ENCODE assay signal across 8 cellular contexts in the genomic region with DNA sequence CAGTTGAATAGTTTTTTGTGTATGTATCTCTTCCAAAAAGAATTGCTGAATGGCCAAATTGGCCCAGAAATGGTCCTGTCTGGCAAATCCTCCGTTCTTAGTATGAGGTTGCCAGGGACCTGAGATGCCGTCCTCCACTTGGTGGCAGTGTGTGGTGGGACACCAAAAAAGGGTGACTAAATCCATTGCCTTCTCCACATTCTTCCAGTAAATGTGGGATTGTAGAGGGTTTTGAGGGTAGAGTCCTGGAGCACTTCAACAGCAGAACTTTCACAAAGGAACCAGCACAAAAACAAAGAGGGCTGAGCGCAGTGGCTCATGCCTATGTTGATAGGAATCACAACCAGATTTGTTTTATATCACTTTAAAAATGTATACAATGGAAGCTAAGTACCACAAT.
DNase-seq lines count a peak whose midpoint lies in the region; ATAC-seq, FAIRE-seq and TF ChIP-seq lines count a peak whose summit lies in the region.

No MANE protein-coding gene starts in this region.

- H3K4me3 ChIP-seq in AG09309 (ENCODE audit: control insufficient read depth, low read depth, low read length), result no peak overlapping the region
- no peak overlapping the region for H3K4me3 ChIP-seq in GM12865 (ENCODE audit: low read depth, low read length)
- no peak overlapping the region for H3K4me3 ChIP-seq in astrocyte (ENCODE audit: insufficient read depth, low read depth, low read length)

- no peaks in the 10 kb centered on the region for H3K4me1 ChIP-seq in astrocyte (ENCODE audit: insufficient read depth, low read length)

- ATAC-seq in GM21619 (IDR thresholded peaks at IDR 0.05; ENCODE audit: unreplicated experiment), result no peak
- ATAC-seq in HG03439 (IDR thresholded peaks at IDR 0.05; ENCODE audit: unreplicated experiment), result no peak

- no peak overlapping the region for H2AFZ ChIP-seq in astrocyte (ENCODE audit: low read depth, low read length)

- H3K79me2 ChIP-seq in astrocyte (ENCODE audit: insufficient read depth, low read length), result no peaks in the 10 kb centered on the region

- no peak overlapping the region for H3K4me3 Mint-ChIP-seq in astrocyte (ENCODE audit: unreplicated experiment)

- no peak overlapping the region for H3K4me2 ChIP-seq in astrocyte (ENCODE audit: low read length)

- H3K27ac Mint-ChIP-seq in astrocyte (ENCODE audit: unreplicated experiment), result no peak overlapping the region

- H3K36me3 ChIP-seq in astrocyte (ENCODE audit: insufficient read depth, low read length), result no peaks in the 10 kb centered on the region

- H3K9me3 ChIP-seq in astrocyte (ENCODE audit: insufficient read depth, low read depth, low read length), result no peaks in the 10 kb centered on the region

- H3K27ac ChIP-seq in astrocyte (ENCODE audit: low read depth, low read length), result no peak overlapping the region

- H3K27me3 ChIP-seq in astrocyte (ENCODE audit: insufficient read depth, low read length), result peaks cover 14% of the 10 kb centered on the region

- H3K4me1 Mint-ChIP-seq in astrocyte (ENCODE audit: low read depth, unreplicated experiment), result no peaks in the 10 kb centered on the region

- H3K27me3 Mint-ChIP-seq in astrocyte (ENCODE audit: low read depth, unreplicated experiment), result peaks cover 11% of the 10 kb centered on the region

- H3K36me3 Mint-ChIP-seq in astrocyte (ENCODE audit: low read depth, unreplicated experiment), result no peaks in the 10 kb centered on the region

- H3K9me3 Mint-ChIP-seq in astrocyte (ENCODE audit: unreplicated experiment), result no peaks in the 10 kb centered on the region

- no peak for FAIRE-seq in astrocyte (lab: Jason Lieb, UNC)

- no peak overlapping the region for H3K9ac ChIP-seq in astrocyte (ENCODE audit: low read length)

- TF ChIP-seq CTCF in AG09309 (IDR thresholded peaks at IDR 0.05; ENCODE audit: control insufficient read depth, insufficient read depth, low read depth, low read length, missing control alignments) (peak; percentile 61), GM12865 (IDR thresholded peaks at IDR 0.05; ENCODE audit: insufficient read depth, low read depth, low read length, missing control alignments) (peak; percentile 42), astrocyte (IDR thresholded peaks at IDR 0.05; ENCODE audit: insufficient read depth, low read depth, low read length) (peak; percentile 34)

- H4K20me1 ChIP-seq in astrocyte (ENCODE audit: insufficient read depth, low read length), result no peaks in the 10 kb centered on the region

- DNase-seq in AG09309 (ENCODE audit: low read depth), result peak; percentile 5
- DNase-seq in GM12865 (ENCODE audit: low read depth), result peak; percentile 46
- peak; percentile 34 for DNase-seq in NCI-H345 (lab: John Stamatoyannopoulos, UW)
- DNase-seq in astrocyte (ENCODE audit: low read depth), result peak; percentile 2
- DNase-seq in kidney glomerular epithelial cell (lab: John Stamatoyannopoulos, UW), result peak; percentile 10
- no peak for DNase-seq in NCI-H187 treated with DMSO at 0.1 percent for 48 hours (lab: John Stamatoyannopoulos, UW)
